15 cellular contexts compared by ENCODE assay signal in the genomic region with DNA sequence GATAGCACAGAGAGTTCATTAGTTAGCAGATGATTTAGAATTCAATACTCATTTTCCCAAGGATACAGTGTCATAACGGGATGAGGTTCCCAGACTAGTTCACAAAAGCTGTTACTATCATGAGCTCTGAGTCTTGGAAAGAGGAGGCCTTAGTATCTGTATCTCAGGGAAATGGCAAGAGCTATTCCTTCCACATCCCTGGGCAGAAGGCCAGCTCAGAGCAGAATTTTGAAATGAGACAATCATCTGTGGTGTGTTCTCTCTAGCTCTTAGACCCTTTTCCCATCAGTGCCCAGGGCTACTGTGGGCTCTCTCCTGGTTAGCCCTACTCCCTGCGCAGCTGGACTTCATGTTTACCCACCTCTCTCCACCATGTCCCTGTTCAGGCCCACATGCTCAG.
DNase-seq lines count a peak whose midpoint lies in the region; ATAC-seq and TF ChIP-seq lines count a peak whose summit lies in the region.
"Had no signal": no experiment of that assay in that cellular context is flagged by ENCODE, and none has a peak within 500 bp of the region (broad histone marks: within the 10 kb centered on the region; RNA-seq: fewer than 3 reads in every experiment).

No MANE protein-coding gene starts in this region.

- H3K36me3 ChIP-seq in spleen: peaks cover 0 to 22% (median 0%) of the 10 kb centered on the region in 6 donors

- peak overlapping the region in 7 of 8 donors; percentile 4 to 65 (median 47) for H3K27ac ChIP-seq in spleen
- H3K27ac ChIP-seq in caudate nucleus (ENCODE audit: low read depth, low read length): no peak overlapping the region
- H3K27ac ChIP-seq: hepatocyte had no signal

- no peaks in the 10 kb centered on the region for H3K36me3 Mint-ChIP-seq in stimulated activated effector memory CD8-positive, alpha-beta T cell treated with anti-CD3 and anti-CD28 coated beads, Interleukin-12 subunit alpha, Interleukin-12 subunit beta, amount 100 ng/mL, for 72 hours

- ATAC-seq in stimulated activated effector memory CD8-positive, alpha-beta T cell treated with anti-CD3 and anti-CD28 coated beads, Interleukin-12 subunit alpha, Interleukin-12 subunit beta, amount 100 ng/mL, for 72 hours: no peak
- no peak for ATAC-seq in HG03342 (IDR thresholded peaks at IDR 0.05; ENCODE audit: unreplicated experiment)
- ATAC-seq: Panc1 had no signal

- no peaks in the 10 kb centered on the region for H3K9me3 ChIP-seq in spleen

- H3K4me1 Mint-ChIP-seq in stimulated activated effector memory CD8-positive, alpha-beta T cell treated with anti-CD3 and anti-CD28 coated beads, Interleukin-12 subunit alpha, Interleukin-12 subunit beta, amount 100 ng/mL, for 72 hours: no peaks in the 10 kb centered on the region

- TF ChIP-seq POLR2A in lower leg skin (IDR thresholded peaks at IDR 0.05): no peak
- no peak for TF ChIP-seq POLR2A in spleen (IDR thresholded peaks at IDR 0.05)

- no peaks in the 10 kb centered on the region for H3K27me3 ChIP-seq in spleen (replicated peaks in 1 of 7)
- H3K27me3 ChIP-seq: hepatocyte had no signal

- intact Hi-C loops in lower leg skin (cut with DNase I; ENCODE audit: low total_unique reads): no loop called here
- intact Hi-C loops in spleen (cut with DNase I; ENCODE audit: low total_unique reads): no loop called here

- no peak overlapping the region for H3K27ac Mint-ChIP-seq in stimulated activated effector memory CD8-positive, alpha-beta T cell treated with anti-CD3 and anti-CD28 coated beads, Interleukin-12 subunit alpha, Interleukin-12 subunit beta, amount 100 ng/mL, for 72 hours
- H3K27ac Mint-ChIP-seq: CD4-positive, alpha-beta memory T cell had no signal

- H3K9me3 Mint-ChIP-seq in stimulated activated effector memory CD8-positive, alpha-beta T cell treated with anti-CD3 and anti-CD28 coated beads, Interleukin-12 subunit alpha, Interleukin-12 subunit beta, amount 100 ng/mL, for 72 hours: no peaks in the 10 kb centered on the region
- H3K9me3 Mint-ChIP-seq: CD4-positive, alpha-beta memory T cell had no signal

- H3K4me3 ChIP-seq in cardiac fibroblast (replicated peaks in 1 of 2; ENCODE audit: low read depth in 2 of 2, low read length in 2 of 2) (no peak overlapping the region), lower leg skin (ENCODE audit: low read depth, poor library complexity, severe bottlenecking) (no peak overlapping the region), spleen (no peak overlapping the region)
- H3K4me3 ChIP-seq: hepatocyte had no signal

- TF ChIP-seq CTCF in cardiac fibroblast (IDR thresholded peaks at IDR 0.05; ENCODE audit: low read depth, low read length) (no peak), lower leg skin (IDR thresholded peaks at IDR 0.05) (no peak), spleen (IDR thresholded peaks at IDR 0.05 in 8 of 11, conservative IDR thresholded peaks at IDR 0.05 in 3 of 11) (no peak)

- H3K4me1 ChIP-seq in spleen: peaks cover 0 to 8% (median 0%) of the 10 kb centered on the region in 6 donors

- no peak overlapping the region for H3K4me3 Mint-ChIP-seq in stimulated activated effector memory CD8-positive, alpha-beta T cell treated with anti-CD3 and anti-CD28 coated beads, Interleukin-12 subunit alpha, Interleukin-12 subunit beta, amount 100 ng/mL, for 72 hours
- H3K4me3 Mint-ChIP-seq: CD4-positive, alpha-beta memory T cell had no signal

- WGBS in lower leg skin, 2 donors: 65 to 87% methylated on average over 2 of the region's 2 CpGs
- 90 to 95% (median 91%) methylated on average over 2 of the region's 2 CpGs for WGBS in spleen, 5 donors

- DNase-seq in GM03348 (ENCODE audit: low spot score) (peak; percentile 70), cardiac fibroblast (ENCODE audit: low read depth in 2 of 2) (peak; percentile 85 to 91), lower leg skin (ENCODE audit: low spot score in 2 of 2) (peak; percentile 68 to 91), spleen (no peak), caudate nucleus (lab: John Stamatoyannopoulos, UW) (no peak), OCI-M2 (lab: John Stamatoyannopoulos, UW; ENCODE audit: unreplicated experiment) (no peak)
- DNase-seq in stimulated activated effector memory CD8-positive, alpha-beta T cell treated with anti-CD3 and anti-CD28 coated beads, Interleukin-12 subunit alpha, Interleukin-12 subunit beta, amount 100 ng/mL, for 72 hours (ENCODE audit: low spot score in 2 of 2): no peak
- DNase-seq: activated T-cell treated with anti-CD3 and anti-CD28 coated beads, Interleukin-2, amount 50 U/mL, for 1 hour; CD4-positive, alpha-beta memory T cell; NCI-H146; stimulated activated CD4-positive, alpha-beta T cell treated with anti-CD3 and anti-CD28 coated beads, Interleukin-4, amount 100 ng/mL, for 24 hours; trophoblast cell had no signal

Comparison
In these comparisons a context has a peak if more than half of its experiments do, and no peak if none do; other contexts are left out.
1. DNase-seq: peak in GM03348 (single experiment), cardiac fibroblast (2 of 2) and lower leg skin (2 of 2); none in spleen (single experiment), stimulated activated effector memory CD8-positive, alpha-beta T cell treated with anti-CD3 and anti-CD28 coated beads, Interleukin-12 subunit alpha, Interleukin-12 subunit beta, amount 100 ng/mL, for 72 hours (0 of 2), caudate nucleus (0 of 61) and OCI-M2 (single experiment).